22 cellular contexts compared by ENCODE assay signal in the genomic region with DNA sequence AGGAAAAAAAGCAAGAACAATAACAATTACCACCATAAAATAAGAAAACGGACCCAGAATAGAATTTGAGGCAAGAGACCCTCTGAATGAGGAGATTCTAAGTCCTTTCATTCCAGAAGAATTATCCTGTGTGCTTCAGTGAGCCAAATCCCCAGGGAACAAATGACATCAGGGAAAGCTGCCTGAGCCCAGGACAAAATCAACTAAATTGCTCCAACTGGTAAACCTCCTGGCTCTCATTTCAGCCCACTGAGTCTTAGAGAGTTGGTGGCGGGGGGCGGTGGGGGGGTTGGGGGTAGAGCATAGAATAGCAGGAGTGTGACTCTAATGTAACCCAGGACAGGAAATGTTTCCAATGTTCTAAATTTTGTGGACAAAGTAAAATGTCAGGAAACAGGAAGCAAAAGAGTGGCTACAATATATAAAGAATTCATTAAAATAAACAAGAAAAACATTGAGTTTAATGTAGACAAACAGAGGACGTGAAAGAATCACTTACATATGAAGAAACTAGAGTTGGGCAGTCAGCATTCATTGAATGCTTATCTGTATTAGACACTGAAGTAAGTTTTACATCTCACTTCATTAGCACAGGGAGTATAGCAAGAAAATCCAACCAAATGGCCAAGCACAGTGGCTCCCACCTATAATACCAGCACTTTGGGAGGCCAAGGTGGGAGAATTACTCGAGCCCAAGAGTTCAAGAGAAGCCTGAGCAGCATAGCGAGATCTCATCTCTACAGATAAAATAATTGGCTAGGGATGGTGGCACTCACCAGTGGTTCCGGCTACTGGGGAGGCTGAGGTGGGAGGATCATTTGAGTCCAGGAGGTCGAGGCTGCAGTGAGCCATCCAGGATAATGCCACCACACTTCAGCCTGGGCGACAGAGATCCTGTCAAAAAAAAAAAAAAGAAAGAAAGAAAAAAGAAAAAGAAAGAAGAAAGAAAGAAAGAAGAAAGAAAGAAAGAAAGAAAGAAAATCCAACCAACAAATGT.
DNase-seq lines count a peak whose midpoint lies in the region; ATAC-seq, FAIRE-seq and TF ChIP-seq lines count a peak whose summit lies in the region.
"Had no signal": no experiment of that assay in that cellular context is flagged by ENCODE, and none has a peak within 500 bp of the region (broad histone marks: within the 10 kb centered on the region; RNA-seq: fewer than 3 reads in every experiment).

No MANE protein-coding gene starts in this region.

- no peak overlapping the region for H3K4me3 ChIP-seq in HepG2 (replicated peaks in 1 of 3; ENCODE audit: insufficient read depth in 1 of 3, low read depth in 2 of 3, low read length in 3 of 3)
- H3K4me3 ChIP-seq in right lobe of liver = no peak overlapping the region
- no peak overlapping the region for H3K4me3 ChIP-seq in brain microvascular endothelial cell (ENCODE audit: low read depth, low read length)
- no peak overlapping the region for H3K4me3 ChIP-seq in neural progenitor cell
- no peak overlapping the region for H3K4me3 ChIP-seq in upper lobe of right lung
- H3K4me3 ChIP-seq: breast epithelium, GM23248, heart left ventricle, left lung, mucosa of descending colon, psoas muscle had no signal

- H3K9me3 ChIP-seq in HepG2 (ENCODE audit: low read length) (no peaks in the 10 kb centered on the region), right lobe of liver (no peaks in the 10 kb centered on the region), neural progenitor cell (ENCODE audit: low read depth) (no peaks in the 10 kb centered on the region), upper lobe of right lung (no peaks in the 10 kb centered on the region)
- H3K9me3 ChIP-seq: breast epithelium, heart left ventricle, left lung, mucosa of descending colon, psoas muscle had no signal

- intact Hi-C loops in HepG2 (cut with micrococcal nuclease; ENCODE audit: unreplicated experiment) = no loop called here
- intact Hi-C loops in right lobe of liver (cut with DNase I) = loop anchor here in 1 of 2 donors (10.0 kb wide), 1 partner anchor 52 kb away; no protein-coding TSS in a partner anchor
- intact Hi-C loops in upper lobe of right lung (cut with DNase I) = no loop called here

- H3K79me2 ChIP-seq in HepG2 (ENCODE audit: insufficient read depth, low read length) (no peaks in the 10 kb centered on the region), neural progenitor cell (ENCODE audit: low read depth) (no peaks in the 10 kb centered on the region)

- no peak for TF ChIP-seq CTCF in HepG2 (CRISPR knock-in tag; IDR thresholded peaks at IDR 0.05)
- TF ChIP-seq CTCF in right lobe of liver (IDR thresholded peaks at IDR 0.05) = no peak
- no peak for TF ChIP-seq CTCF in brain microvascular endothelial cell (IDR thresholded peaks at IDR 0.05; ENCODE audit: low read depth, low read length, missing control alignments)
- no peak for TF ChIP-seq CTCF in neural progenitor cell (IDR thresholded peaks at IDR 0.05)
- no peak for TF ChIP-seq CTCF in upper lobe of right lung (IDR thresholded peaks at IDR 0.05)

- H3K4me2 ChIP-seq in HepG2 (ENCODE audit: low read depth, low read length) (no peak overlapping the region), neural progenitor cell (peak overlapping the region; percentile 50)

- peak overlapping the region; percentile 55 for H3K4me3 Mint-ChIP-seq in neural progenitor cell
- H3K4me3 Mint-ChIP-seq: activated CD4-positive, alpha-beta memory T cell treated with anti-CD3 and anti-CD28 coated beads for 36 hours had no signal

- H3K36me3 Mint-ChIP-seq in neural progenitor cell = no peaks in the 10 kb centered on the region
- H3K36me3 Mint-ChIP-seq: activated CD4-positive, alpha-beta memory T cell treated with anti-CD3 and anti-CD28 coated beads for 36 hours had no signal

- H3K27ac ChIP-seq in HepG2 (ENCODE audit: extremely low read length, insufficient read depth, low read length) = no peak overlapping the region
- H3K27ac ChIP-seq in right lobe of liver = no peak overlapping the region
- peak overlapping the region; percentile 99 for H3K27ac ChIP-seq in brain microvascular endothelial cell
- peak overlapping the region; percentile 57 for H3K27ac ChIP-seq in neural progenitor cell
- no peak overlapping the region for H3K27ac ChIP-seq in upper lobe of right lung
- H3K27ac ChIP-seq: GM23248, left lung had no signal

- BruUV-seq in HepG2 (replicated peaks; lab: Mats Ljungman, UMichigan) = no TSS peak

- FAIRE-seq in HepG2 (lab: Jason Lieb, UNC) = no peak
- FAIRE-seq: A204.1 had no signal

- H3F3A ChIP-seq in neural progenitor cell (ENCODE audit: low read depth) = peaks cover 36% of the 10 kb centered on the region

- in situ Hi-C loops in HepG2 (cut with HindIII; ENCODE audit: extremely low pct_ligation_motif_present, low pct_unique_long_range_greater_than_20kb) = no loop called here
- in situ Hi-C loops in brain microvascular endothelial cell (cut with HindIII; ENCODE audit: low pct_ligation_motif_present, low sequenced_read_pairs) = no loop called here

- no peak for TF ChIP-seq RAD21 in HepG2 (CRISPR knock-in tag; IDR thresholded peaks at IDR 0.05)

- DNase-seq in HepG2 (ENCODE audit: low spot score) (no peak), right lobe of liver (no peak), brain microvascular endothelial cell (no peak), neural progenitor cell (ENCODE audit: low spot score) (peak; percentile 76), upper lobe of right lung (peak; percentile 6), NCI-H446 treated with DMSO at 0.1 percent for 48 hours (lab: John Stamatoyannopoulos, UW) (no peak), mesenteric fat pad (ENCODE audit: low spot score) (no peak)
- DNase-seq: activated CD4-positive, alpha-beta memory T cell treated with anti-CD3 and anti-CD28 coated beads for 36 hours; activated CD4-positive, CD25-positive, alpha-beta regulatory T cell; COR-L47; GM23248; heart left ventricle; mucosa of descending colon; NCI-H1417; NCI-H526 treated with DMSO at 0.1 percent for 48 hours; stimulated activated naive CD4-positive, alpha-beta T cell treated with Interleukin-2 at 50 U/mL for 16 hours; T1000 had no signal

- CTCF ChIA-PET in HepG2 (lab: Yijun Ruan, JAX; ENCODE audit: low intra/inter-chr PET ratio, low total read pairs) = no interaction called here

- peaks cover 27% of the 10 kb centered on the region for H3K4me1 Mint-ChIP-seq in neural progenitor cell

- no peak for TF ChIP-seq EP300 in HepG2 (IDR thresholded peaks at IDR 0.05; ENCODE audit: low read depth in 2 of 2, low read length in 2 of 2)
- no peak for TF ChIP-seq EP300 in HepG2 (CRISPR knock-in tag; IDR thresholded peaks at IDR 0.05; ENCODE audit: borderline replicate concordance)

- H2AFZ ChIP-seq in HepG2 (ENCODE audit: low read length) = no peak overlapping the region
- H2AFZ ChIP-seq in neural progenitor cell (replicated peaks) = no peak overlapping the region
- H2AFZ ChIP-seq: GM23248 had no signal

- 47% methylated on average over 9 of the region's 9 CpGs for WGBS in HepG2 (ENCODE audit: low lambda C conversion rate)
- WGBS in right lobe of liver (ENCODE audit: insufficient coverage, low coverage, low lambda C conversion rate, missing lambda C conversion rate) = 83% methylated on average over 5 of the region's 9 CpGs

- ATAC-seq in HepG2 (no peak), right lobe of liver (no peak), upper lobe of right lung (no peak), HG03432 (IDR thresholded peaks at IDR 0.05; ENCODE audit: unreplicated experiment) (no peak)
- ATAC-seq: heart left ventricle, left lung, mucosa of descending colon, psoas muscle had no signal

- no peak overlapping the region for H3K9ac ChIP-seq in HepG2 (ENCODE audit: insufficient read depth, low read depth, low read length)
- no peak overlapping the region for H3K9ac ChIP-seq in neural progenitor cell
- H3K9ac ChIP-seq: GM23248 had no signal

- peak overlapping the region; percentile 88 for H3K27ac Mint-ChIP-seq in neural progenitor cell
- H3K27ac Mint-ChIP-seq: activated CD4-positive, alpha-beta memory T cell treated with anti-CD3 and anti-CD28 coated beads for 36 hours had no signal

- peaks cover 62% of the 10 kb centered on the region for H3K4me1 ChIP-seq in HepG2 (ENCODE audit: insufficient read depth, low read length)
- H3K4me1 ChIP-seq in right lobe of liver = peaks cover 0 to 27% (median 11%) of the 10 kb centered on the region in 4 donors
- peaks cover 40% of the 10 kb centered on the region for H3K4me1 ChIP-seq in neural progenitor cell
- peaks cover 14% of the 10 kb centered on the region for H3K4me1 ChIP-seq in upper lobe of right lung

- POLR2A ChIA-PET in HepG2 (lab: Yijun Ruan, JAX) = interaction anchor here (1.7 to 6.3 kb wide), 2 partner anchors 16 to 72 kb away, joined by 7 to 50 read pairs; no protein-coding TSS in a partner anchor

- H3K27me3 ChIP-seq in HepG2 (ENCODE audit: control insufficient read depth in 1 of 2, insufficient read depth in 2 of 2, low read length in 2 of 2) = peaks cover 2 to 26% of the 10 kb centered on the region in 2 experiments; a peak in 2 of 5 replicates
- H3K27me3 ChIP-seq in right lobe of liver = no peaks in the 10 kb centered on the region
- H3K27me3 ChIP-seq in brain microvascular endothelial cell (replicated peaks) = no peaks in the 10 kb centered on the region
- no peaks in the 10 kb centered on the region for H3K27me3 ChIP-seq in neural progenitor cell
- no peaks in the 10 kb centered on the region for H3K27me3 ChIP-seq in upper lobe of right lung
- H3K27me3 ChIP-seq: breast epithelium, heart left ventricle, left lung had no signal

- H3K36me3 ChIP-seq in HepG2 (replicated peaks in 1 of 2; ENCODE audit: control insufficient read depth in 1 of 2, insufficient read depth in 2 of 2, low read length in 2 of 2) (no peaks in the 10 kb centered on the region), right lobe of liver (no peaks in the 10 kb centered on the region), brain microvascular endothelial cell (replicated peaks) (no peaks in the 10 kb centered on the region), neural progenitor cell (no peaks in the 10 kb centered on the region), upper lobe of right lung (no peaks in the 10 kb centered on the region)
- H3K36me3 ChIP-seq: breast epithelium, heart left ventricle, left lung had no signal

- peaks cover 12% of the 10 kb centered on the region for H3K27me3 Mint-ChIP-seq in neural progenitor cell (ENCODE audit: insufficient read depth, low read depth)

- H3K9me3 Mint-ChIP-seq in neural progenitor cell = no peaks in the 10 kb centered on the region
- H3K9me3 Mint-ChIP-seq: activated CD4-positive, alpha-beta memory T cell treated with anti-CD3 and anti-CD28 coated beads for 36 hours had no signal

- TF ChIP-seq POLR2A in HepG2 (IDR thresholded peaks at IDR 0.05; ENCODE audit: insufficient read depth in 1 of 2, low read depth in 2 of 2, low read length in 2 of 2) (no peak), right lobe of liver (IDR thresholded peaks at IDR 0.05) (no peak)

- H4K20me1 ChIP-seq in HepG2 (ENCODE audit: insufficient read depth, low read length) = no peaks in the 10 kb centered on the region
- no peaks in the 10 kb centered on the region for H4K20me1 ChIP-seq in neural progenitor cell (ENCODE audit: low read depth)

TF ChIP-seq in HepG2, 621 proteins besides CTCF, POLR2A, EP300 and RAD21 (continues in another document):
- no peak for TF ChIP-seq ATF1 (CRISPR knock-in tag; IDR thresholded peaks at IDR 0.05)

Comparison
In these comparisons a context has a peak if more than half of its experiments do, and no peak if none do; other contexts are left out.
1. DNase-seq: peak in neural progenitor cell (single experiment) and upper lobe of right lung (single experiment); none in HepG2 (single experiment), right lobe of liver (0 of 3), brain microvascular endothelial cell (single experiment), NCI-H446 treated with DMSO at 0.1 percent for 48 hours (single experiment) and mesenteric fat pad (single experiment).
2. H3K27ac ChIP-seq: peak in brain microvascular endothelial cell (single experiment) and neural progenitor cell (single experiment); none in HepG2 (single experiment), right lobe of liver (0 of 3) and upper lobe of right lung (single experiment).